In the genomic region with DNA sequence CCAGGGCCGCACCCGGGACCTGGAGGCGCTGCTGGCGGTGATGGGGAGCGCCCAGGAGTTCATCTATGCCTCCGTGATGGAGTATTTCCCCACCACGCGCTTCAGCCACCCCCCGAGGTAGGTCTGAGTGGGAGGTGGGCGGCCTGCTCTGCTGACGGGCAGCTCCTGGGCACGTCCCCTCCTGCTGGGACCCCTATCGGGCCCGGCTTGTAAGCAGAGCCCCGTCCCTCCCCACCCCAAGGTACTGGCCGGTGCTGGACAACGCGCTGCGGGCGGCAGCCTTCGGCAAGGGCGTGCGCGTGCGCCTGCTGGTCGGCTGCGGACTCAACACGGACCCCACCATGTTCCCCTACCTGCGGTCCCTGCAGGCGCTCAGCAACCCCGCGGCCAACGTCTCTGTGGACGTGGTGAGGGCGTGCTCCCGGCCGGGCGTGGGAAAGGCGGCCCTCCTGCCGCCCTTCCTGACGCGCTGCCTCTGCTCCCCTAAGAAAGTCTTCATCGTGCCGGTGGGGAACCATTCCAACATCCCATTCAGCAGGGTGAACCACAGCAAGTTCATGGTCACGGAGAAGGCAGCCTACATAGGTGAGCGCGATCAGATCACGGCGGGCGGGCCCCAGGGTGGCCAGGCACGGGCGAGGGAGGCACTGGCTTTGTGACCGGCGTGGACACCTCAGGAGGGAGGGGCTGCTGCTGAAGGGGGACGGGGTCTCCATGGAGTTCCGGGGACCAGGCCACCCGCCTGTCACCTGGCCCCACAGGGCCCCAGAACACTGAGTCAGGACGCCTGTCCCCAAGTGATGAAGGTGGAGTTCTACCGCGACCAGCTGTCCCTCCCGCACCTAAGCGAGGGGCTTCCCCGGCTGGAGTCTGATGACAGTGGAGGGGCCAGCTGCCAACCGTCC, we compare ENCODE assay signal across 11 cellular contexts. TPM values are rescaled to one million over a fixed set of nuclear protein-coding genes. Genes with fewer than 3 reads are reported as not detected.
DNase-seq lines count a peak whose midpoint lies in the region; ATAC-seq and TF ChIP-seq lines count a peak whose summit lies in the region.
"Had no signal": no experiment of that assay in that cellular context is flagged by ENCODE, and none has a peak within 500 bp of the region (broad histone marks: within the 10 kb centered on the region; RNA-seq: fewer than 3 reads in every experiment).

No MANE protein-coding gene starts in this region.

- H3K9me3 ChIP-seq in lower lobe of right lung (no peaks in the 10 kb centered on the region), subcutaneous abdominal adipose tissue (ENCODE audit: control insufficient read depth in 5 of 5, low read length in 5 of 5) (no peaks in the 10 kb centered on the region)

- H3K4me1 ChIP-seq in lower lobe of right lung (peaks cover 20% of the 10 kb centered on the region), subcutaneous abdominal adipose tissue (ENCODE audit: control insufficient read depth in 5 of 5, insufficient read depth in 5 of 5, low read length in 5 of 5) (peaks cover 0 to 26% (median 17%) of the 10 kb centered on the region in 5 donors)

- peak; percentile 30 for DNase-seq in activated CD4-positive, CD25-positive, alpha-beta regulatory T cell treated with anti-CD3 and anti-CD28 coated beads, Interleukin-2, amount 50 U/mL, for 72 hours
- DNase-seq in central memory CD8-positive, alpha-beta T cell (ENCODE audit: low spot score in 2 of 2) = no peak
- DNase-seq in lower lobe of right lung (peak; percentile 46), NCI-H2029 (lab: John Stamatoyannopoulos, UW) (no peak), NCI-H187 treated with DMSO at 0.1 percent for 48 hours (lab: John Stamatoyannopoulos, UW) (no peak)
- no peak for DNase-seq in activated CD4-positive, alpha-beta T cell treated with anti-CD3 and anti-CD28 coated beads, Interleukin-2, amount 50 U/mL, for 1 hour
- DNase-seq: ACHN had no signal

- H3K27ac ChIP-seq in lower lobe of right lung = no peak overlapping the region
- H3K27ac ChIP-seq in subcutaneous abdominal adipose tissue (ENCODE audit: low read depth, low read length) = no peak overlapping the region

- peak overlapping the region; percentile 54 for H3K4me3 Mint-ChIP-seq in central memory CD8-positive, alpha-beta T cell

- intact Hi-C loops in lower lobe of right lung (cut with DNase I) = no loop called here

- no peak overlapping the region for H3K27ac Mint-ChIP-seq in central memory CD8-positive, alpha-beta T cell (ENCODE audit: low read depth)

- no peaks in the 10 kb centered on the region for H3K36me3 ChIP-seq in lower lobe of right lung
- no peaks in the 10 kb centered on the region for H3K36me3 ChIP-seq in subcutaneous abdominal adipose tissue (ENCODE audit: control insufficient read depth in 5 of 5, insufficient read depth in 5 of 5, low read length in 5 of 5)

- H3K27me3 Mint-ChIP-seq in central memory CD8-positive, alpha-beta T cell = peaks cover 26% of the 10 kb centered on the region

- TF ChIP-seq CTCF in lower lobe of right lung (IDR thresholded peaks at IDR 0.05) = no peak

- peaks cover 11% of the 10 kb centered on the region for H3K27me3 ChIP-seq in lower lobe of right lung (ENCODE audit: low read depth)
- peaks cover 11 to 47% (median 23%) of the 10 kb centered on the region in 5 donors for H3K27me3 ChIP-seq in subcutaneous abdominal adipose tissue (ENCODE audit: control insufficient read depth in 5 of 5, insufficient read depth in 4 of 5, low read length in 5 of 5)

- no peaks in the 10 kb centered on the region for H3K9me3 Mint-ChIP-seq in central memory CD8-positive, alpha-beta T cell

- H3K9ac ChIP-seq in subcutaneous abdominal adipose tissue (ENCODE audit: low read length in 5 of 5) = peak overlapping the region in 2 of 5 donors; percentile 30 to 35

- peaks cover 4% of the 10 kb centered on the region for H3K36me3 Mint-ChIP-seq in central memory CD8-positive, alpha-beta T cell (ENCODE audit: insufficient read depth)

- peaks cover 5% of the 10 kb centered on the region for H3K4me1 Mint-ChIP-seq in central memory CD8-positive, alpha-beta T cell

- peak overlapping the region; percentile 69 for H3K4me3 ChIP-seq in lower lobe of right lung
- peak overlapping the region in 4 of 5 donors; percentile 11 to 62 (median 54) for H3K4me3 ChIP-seq in subcutaneous abdominal adipose tissue (ENCODE audit: low read depth in 1 of 5, low read length in 5 of 5)

- no peak for ATAC-seq in activated CD4-positive, CD25-positive, alpha-beta regulatory T cell treated with anti-CD3 and anti-CD28 coated beads, Interleukin-2, amount 50 U/mL, for 24 hours
- ATAC-seq in central memory CD8-positive, alpha-beta T cell (replicated peaks; ENCODE audit: extremely low read depth, poor library complexity, severe bottlenecking) = no peak
- no peak for ATAC-seq in lower lobe of right lung

RNA-seq across cellular contexts. Expression of a gene that starts 7.3 kb away (rescaled TPM):
- 1.2 TPM for total RNA-seq in lower lobe of right lung
- total RNA-seq: glomerular endothelial cell, M059J had no signal

RNA-seq across cellular contexts. Expression of a gene that starts 46.2 kb away (rescaled TPM):
- total RNA-seq in lower lobe of right lung = 10.8 TPM

RNA-seq across cellular contexts. Expression of a gene that starts 53.6 kb away (rescaled TPM):
- 10.5 TPM for total RNA-seq in lower lobe of right lung

Comparison
In these comparisons a context has a peak if more than half of its experiments do, and no peak if none do; other contexts are left out.
1. DNase-seq: peak in activated CD4-positive, CD25-positive, alpha-beta regulatory T cell treated with anti-CD3 and anti-CD28 coated beads, Interleukin-2, amount 50 U/mL, for 72 hours (single experiment) and lower lobe of right lung (single experiment); none in central memory CD8-positive, alpha-beta T cell (0 of 2), NCI-H2029 (single experiment), activated CD4-positive, alpha-beta T cell treated with anti-CD3 and anti-CD28 coated beads, Interleukin-2, amount 50 U/mL, for 1 hour (single experiment) and NCI-H187 treated with DMSO at 0.1 percent for 48 hours (single experiment).